In genomic region chr19:20038358-20039202, GRCh38 we compare ENCODE assay signal across 8 cellular contexts. TPM values are rescaled to one million over a fixed set of nuclear protein-coding genes. Genes with fewer than 3 reads are reported as not detected.
DNase-seq lines count a peak whose midpoint lies in the region; ATAC-seq and TF ChIP-seq lines count a peak whose summit lies in the region.

No MANE protein-coding gene starts in this region.

- H3K9me3 ChIP-seq in iPS-18a (ENCODE audit: control insufficient read depth, low read depth, low read length) (peaks cover 10% of the 10 kb centered on the region), smooth muscle cell (replicated peaks; ENCODE audit: low read depth) (no peaks in the 10 kb centered on the region)

- no peaks in the 10 kb centered on the region for H3K27me3 Mint-ChIP-seq in activated CD8-positive, alpha-beta memory T cell treated with anti-CD3 and anti-CD28 coated beads, Interleukin-2, amount 10 ng/mL, durations not matched to agents 7 days and 5 days
- no peaks in the 10 kb centered on the region for H3K27me3 Mint-ChIP-seq in activated naive CD4-positive, alpha-beta T cell treated with anti-CD3 and anti-CD28 coated beads, Interleukin-2, amount 10 ng/mL, durations not matched to agents 7 days and 5 days

- no peak for TF ChIP-seq CTCF in smooth muscle cell (IDR thresholded peaks at IDR 0.05; ENCODE audit: borderline replicate concordance, insufficient read depth, poor library complexity, severe bottlenecking)

- H3K36me3 Mint-ChIP-seq in activated CD8-positive, alpha-beta memory T cell treated with anti-CD3 and anti-CD28 coated beads, Interleukin-2, amount 10 ng/mL, durations not matched to agents 7 days and 5 days = peaks cover 37% of the 10 kb centered on the region
- H3K36me3 Mint-ChIP-seq in activated naive CD4-positive, alpha-beta T cell treated with anti-CD3 and anti-CD28 coated beads, Interleukin-2, amount 10 ng/mL, durations not matched to agents 7 days and 5 days = peaks cover 36% of the 10 kb centered on the region

- H3F3A ChIP-seq in smooth muscle cell (ENCODE audit: low read depth) = no peaks in the 10 kb centered on the region

- H3K79me2 ChIP-seq in smooth muscle cell (ENCODE audit: low read depth) = peaks cover 17% of the 10 kb centered on the region

- CTCF ChIA-PET in activated CD8-positive, alpha-beta memory T cell treated with anti-CD3 and anti-CD28 coated beads, Interleukin-2, amount 10 ng/mL, durations not matched to agents 7 days and 5 days (lab: Charles Lee) = interaction anchor here (1.0 to 1.7 kb wide), 3 partner anchors 14 to 200 kb away, joined by 3 to 8 read pairs (median 5); partner anchors contain the start of gene ZNF90
- CTCF ChIA-PET in activated naive CD4-positive, alpha-beta T cell treated with anti-CD3 and anti-CD28 coated beads, Interleukin-2, amount 10 ng/mL, durations not matched to agents 7 days and 5 days (lab: Charles Lee) = interaction anchor here (1.0 kb wide), 1 partner anchor 13 kb away, joined by 4 read pairs; no protein-coding TSS in a partner anchor

- H3K4me1 ChIP-seq in iPS-18a (ENCODE audit: control insufficient read depth, low read depth, low read length) = no peaks in the 10 kb centered on the region
- H3K4me1 ChIP-seq in smooth muscle cell (ENCODE audit: low read depth) = peaks cover 10% of the 10 kb centered on the region

- H3K4me3 ChIP-seq in iPS-18a (ENCODE audit: low read length) (peak overlapping the region; percentile 77), smooth muscle cell (peak overlapping the region; percentile 74)

- under 1% methylated on average over 20 of the region's 26 CpGs for WGBS in smooth muscle cell (ENCODE audit: low lambda C conversion rate)

- H3K9me3 Mint-ChIP-seq in activated CD8-positive, alpha-beta memory T cell treated with anti-CD3 and anti-CD28 coated beads, Interleukin-2, amount 10 ng/mL, durations not matched to agents 7 days and 5 days (ENCODE audit: low read depth) = peaks cover 13% of the 10 kb centered on the region
- H3K9me3 Mint-ChIP-seq in activated naive CD4-positive, alpha-beta T cell treated with anti-CD3 and anti-CD28 coated beads, Interleukin-2, amount 10 ng/mL, durations not matched to agents 7 days and 5 days = peaks cover 18% of the 10 kb centered on the region

- H3K27ac Mint-ChIP-seq in activated CD8-positive, alpha-beta memory T cell treated with anti-CD3 and anti-CD28 coated beads, Interleukin-2, amount 10 ng/mL, durations not matched to agents 7 days and 5 days = peak overlapping the region; percentile 97
- H3K27ac Mint-ChIP-seq in activated naive CD4-positive, alpha-beta T cell treated with anti-CD3 and anti-CD28 coated beads, Interleukin-2, amount 10 ng/mL, durations not matched to agents 7 days and 5 days = peak overlapping the region; percentile 95

- peak; percentile 40 for DNase-seq in activated CD8-positive, alpha-beta memory T cell treated with anti-CD3 and anti-CD28 coated beads, Interleukin-2, amount 10 ng/mL, durations not matched to agents 7 days and 5 days
- no peak for DNase-seq in activated CD8-positive, alpha-beta memory T cell treated with anti-CD3 and anti-CD28 coated beads for 24 hours
- no peak for DNase-seq in activated naive CD4-positive, alpha-beta T cell treated with anti-CD3 and anti-CD28 coated beads, Interleukin-2, amount 10 ng/mL, durations not matched to agents 7 days and 5 days
- DNase-seq in smooth muscle cell (lab: John Stamatoyannopoulos, UW; ENCODE audit: unreplicated experiment) = no peak
- DNase-seq in MV-4-11 (lab: John Stamatoyannopoulos, UW) = no peak
- no peak for DNase-seq in dedifferentiated amniotic fluid mesenchymal stem cell (ENCODE audit: extremely low spot score)

- no peaks in the 10 kb centered on the region for H4K20me1 ChIP-seq in smooth muscle cell (ENCODE audit: low read depth)

- H3K27me3 ChIP-seq in iPS-18a (ENCODE audit: control insufficient read depth, insufficient read depth, low read length) (no peaks in the 10 kb centered on the region), smooth muscle cell (ENCODE audit: low read depth) (no peaks in the 10 kb centered on the region)

- no peak for ATAC-seq in activated CD8-positive, alpha-beta memory T cell treated with anti-CD3 and anti-CD28 coated beads, Interleukin-2, amount 10 ng/mL, durations not matched to agents 7 days and 5 days
- ATAC-seq in GM21529 (IDR thresholded peaks at IDR 0.05; ENCODE audit: unreplicated experiment) = no peak

- H3K27ac ChIP-seq in iPS-18a (ENCODE audit: low read length) (no peak overlapping the region), smooth muscle cell (ENCODE audit: low read depth) (peak overlapping the region; percentile 37)

- peak overlapping the region; percentile 95 for H3K4me3 Mint-ChIP-seq in activated CD8-positive, alpha-beta memory T cell treated with anti-CD3 and anti-CD28 coated beads, Interleukin-2, amount 10 ng/mL, durations not matched to agents 7 days and 5 days
- peak overlapping the region; percentile 91 for H3K4me3 Mint-ChIP-seq in activated naive CD4-positive, alpha-beta T cell treated with anti-CD3 and anti-CD28 coated beads, Interleukin-2, amount 10 ng/mL, durations not matched to agents 7 days and 5 days

- peak overlapping the region; percentile 86 for H3K4me2 ChIP-seq in smooth muscle cell

- H3K9ac ChIP-seq in iPS-18a (ENCODE audit: low read length) = peak overlapping the region; percentile 75
- H3K9ac ChIP-seq in smooth muscle cell (ENCODE audit: low read depth) = peak overlapping the region; percentile 82

- H3K36me3 ChIP-seq in iPS-18a (ENCODE audit: control insufficient read depth, low read depth, low read length) (no peaks in the 10 kb centered on the region), smooth muscle cell (ENCODE audit: low read depth) (no peaks in the 10 kb centered on the region)

- peak overlapping the region; percentile 90 for H2AFZ ChIP-seq in smooth muscle cell (ENCODE audit: low read depth)

- peaks cover 16% of the 10 kb centered on the region for H3K4me1 Mint-ChIP-seq in activated CD8-positive, alpha-beta memory T cell treated with anti-CD3 and anti-CD28 coated beads, Interleukin-2, amount 10 ng/mL, durations not matched to agents 7 days and 5 days
- peaks cover 20% of the 10 kb centered on the region for H3K4me1 Mint-ChIP-seq in activated naive CD4-positive, alpha-beta T cell treated with anti-CD3 and anti-CD28 coated beads, Interleukin-2, amount 10 ng/mL, durations not matched to agents 7 days and 5 days

RNA-seq across cellular contexts. Expression of gene ZNF682, which starts 0.7 kb away (rescaled TPM):
- total RNA-seq in activated CD8-positive, alpha-beta memory T cell treated with anti-CD3 and anti-CD28 coated beads, Interleukin-2, amount 10 ng/mL, durations not matched to agents 7 days and 5 days = 10 to 100 TPM in 1 of 2 experiments, 1 to 10 TPM in 1; 7.5 to 13.7 TPM
- total RNA-seq in smooth muscle cell = 9.0 and 10.1 TPM in 2 replicates
- polyA plus RNA-seq in smooth muscle cell = 4.4 and 7.8 TPM in 2 replicates

RNA-seq across cellular contexts. Expression of gene ZNF90, which starts 39.2 kb away (rescaled TPM):
- 10 to 100 TPM; 16.6 to 22.0 TPM for total RNA-seq in activated CD8-positive, alpha-beta memory T cell treated with anti-CD3 and anti-CD28 coated beads, Interleukin-2, amount 10 ng/mL, durations not matched to agents 7 days and 5 days
- total RNA-seq in smooth muscle cell = 5.3 and 7.6 TPM in 2 replicates
- polyA plus RNA-seq in smooth muscle cell = 2.6 and 3.4 TPM in 2 replicates
